Comparison of ENCODE assay signal across 1 cellular context in the genomic region with DNA sequence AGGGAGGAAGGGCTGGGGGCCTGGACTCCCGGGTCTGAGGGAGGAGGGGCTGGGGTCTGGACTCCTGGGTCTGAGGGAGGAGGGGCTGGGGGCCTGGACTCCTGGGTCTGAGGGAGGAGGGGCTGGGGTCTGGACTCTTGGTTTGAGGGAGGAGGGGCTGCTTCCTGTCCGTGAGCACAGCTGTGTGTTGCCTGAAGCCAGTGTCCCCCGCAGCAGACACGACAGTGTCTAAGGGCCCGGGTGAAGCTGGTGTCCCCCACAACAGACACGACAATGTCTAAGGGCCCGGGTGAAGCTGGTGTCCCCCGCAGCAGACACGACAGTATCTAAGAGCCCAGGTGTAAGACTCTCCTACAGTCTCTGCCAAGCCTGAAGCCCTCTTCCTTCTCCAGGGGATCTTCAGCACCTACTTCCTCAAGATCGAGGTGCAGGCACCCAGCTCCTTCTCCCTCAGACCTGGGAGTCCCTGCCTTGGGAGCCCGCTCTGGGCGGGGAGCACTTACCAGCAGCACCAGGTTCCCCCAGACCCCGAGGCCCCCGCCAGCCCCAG.
A peak's percentile ranks its signal among the peaks of the same experiment; 100 is the strongest.
TF ChIP-seq lines count a peak whose summit lies in the region.

No MANE protein-coding gene starts in this region.

TF ChIP-seq in K562, 482 proteins besides CTCF, POLR2A, EP300 and RAD21 (continued from another document):
- TF ChIP-seq, protein P1, sequence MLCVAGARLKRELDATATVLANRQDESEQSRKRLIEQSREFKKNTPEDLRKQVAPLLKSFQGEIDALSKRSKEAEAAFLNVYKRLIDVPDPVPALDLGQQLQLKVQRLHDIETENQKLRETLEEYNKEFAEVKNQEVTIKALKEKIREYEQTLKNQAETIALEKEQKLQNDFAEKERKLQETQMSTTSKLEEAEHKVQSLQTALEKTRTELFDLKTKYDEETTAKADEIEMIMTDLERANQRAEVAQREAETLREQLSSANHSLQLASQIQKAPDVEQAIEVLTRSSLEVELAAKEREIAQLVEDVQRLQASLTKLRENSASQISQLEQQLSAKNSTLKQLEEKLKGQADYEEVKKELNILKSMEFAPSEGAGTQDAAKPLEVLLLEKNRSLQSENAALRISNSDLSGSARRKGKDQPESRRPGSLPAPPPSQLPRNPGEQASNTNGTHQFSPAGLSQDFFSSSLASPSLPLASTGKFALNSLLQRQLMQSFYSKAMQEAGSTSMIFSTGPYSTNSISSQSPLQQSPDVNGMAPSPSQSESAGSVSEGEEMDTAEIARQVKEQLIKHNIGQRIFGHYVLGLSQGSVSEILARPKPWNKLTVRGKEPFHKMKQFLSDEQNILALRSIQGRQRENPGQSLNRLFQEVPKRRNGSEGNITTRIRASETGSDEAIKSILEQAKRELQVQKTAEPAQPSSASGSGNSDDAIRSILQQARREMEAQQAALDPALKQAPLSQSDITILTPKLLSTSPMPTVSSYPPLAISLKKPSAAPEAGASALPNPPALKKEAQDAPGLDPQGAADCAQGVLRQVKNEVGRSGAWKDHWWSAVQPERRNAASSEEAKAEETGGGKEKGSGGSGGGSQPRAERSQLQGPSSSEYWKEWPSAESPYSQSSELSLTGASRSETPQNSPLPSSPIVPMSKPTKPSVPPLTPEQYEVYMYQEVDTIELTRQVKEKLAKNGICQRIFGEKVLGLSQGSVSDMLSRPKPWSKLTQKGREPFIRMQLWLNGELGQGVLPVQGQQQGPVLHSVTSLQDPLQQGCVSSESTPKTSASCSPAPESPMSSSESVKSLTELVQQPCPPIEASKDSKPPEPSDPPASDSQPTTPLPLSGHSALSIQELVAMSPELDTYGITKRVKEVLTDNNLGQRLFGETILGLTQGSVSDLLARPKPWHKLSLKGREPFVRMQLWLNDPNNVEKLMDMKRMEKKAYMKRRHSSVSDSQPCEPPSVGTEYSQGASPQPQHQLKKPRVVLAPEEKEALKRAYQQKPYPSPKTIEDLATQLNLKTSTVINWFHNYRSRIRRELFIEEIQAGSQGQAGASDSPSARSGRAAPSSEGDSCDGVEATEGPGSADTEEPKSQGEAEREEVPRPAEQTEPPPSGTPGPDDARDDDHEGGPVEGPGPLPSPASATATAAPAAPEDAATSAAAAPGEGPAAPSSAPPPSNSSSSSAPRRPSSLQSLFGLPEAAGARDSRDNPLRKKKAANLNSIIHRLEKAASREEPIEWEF (CRISPR knock-in tag; IDR thresholded peaks at IDR 0.05), result no peak
- TF ChIP-seq SMAD4 (CRISPR knock-in tag; conservative IDR thresholded peaks at IDR 0.05), result no peak
- TF ChIP-seq, protein P2, sequence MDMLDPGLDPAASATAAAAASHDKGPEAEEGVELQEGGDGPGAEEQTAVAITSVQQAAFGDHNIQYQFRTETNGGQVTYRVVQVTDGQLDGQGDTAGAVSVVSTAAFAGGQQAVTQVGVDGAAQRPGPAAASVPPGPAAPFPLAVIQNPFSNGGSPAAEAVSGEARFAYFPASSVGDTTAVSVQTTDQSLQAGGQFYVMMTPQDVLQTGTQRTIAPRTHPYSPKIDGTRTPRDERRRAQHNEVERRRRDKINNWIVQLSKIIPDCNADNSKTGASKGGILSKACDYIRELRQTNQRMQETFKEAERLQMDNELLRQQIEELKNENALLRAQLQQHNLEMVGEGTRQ (CRISPR knock-in tag; IDR thresholded peaks at IDR 0.05), result no peak
- TF ChIP-seq GABPA (tag; conservative IDR thresholded peaks at IDR 0.05; ENCODE audit: low read depth), result peak; percentile 56; the same call in 1 of the 2 replicates
- no peak for TF ChIP-seq SRSF3 (IDR thresholded peaks at IDR 0.05; ENCODE audit: insufficient read depth, low read length)
- no peak for TF ChIP-seq ZFP30 (CRISPR knock-in tag; IDR thresholded peaks at IDR 0.05; ENCODE audit: borderline replicate concordance)
- no peak for TF ChIP-seq CEBPG (CRISPR knock-in tag; IDR thresholded peaks at IDR 0.05)
- no peak for TF ChIP-seq CEBPG (tag; conservative IDR thresholded peaks at IDR 0.05 in 1 of 2, IDR thresholded peaks at IDR 0.05 in 1 of 2)
- TF ChIP-seq ZNF586 (CRISPR knock-in tag; conservative IDR thresholded peaks at IDR 0.05), result no peak
- 0 out of 2 replicates have a peak, but pooled peaks have one; percentile 18 for TF ChIP-seq RBFOX2 (IDR thresholded peaks at IDR 0.05; ENCODE audit: low read depth, low read length)
- TF ChIP-seq, protein P3, sequence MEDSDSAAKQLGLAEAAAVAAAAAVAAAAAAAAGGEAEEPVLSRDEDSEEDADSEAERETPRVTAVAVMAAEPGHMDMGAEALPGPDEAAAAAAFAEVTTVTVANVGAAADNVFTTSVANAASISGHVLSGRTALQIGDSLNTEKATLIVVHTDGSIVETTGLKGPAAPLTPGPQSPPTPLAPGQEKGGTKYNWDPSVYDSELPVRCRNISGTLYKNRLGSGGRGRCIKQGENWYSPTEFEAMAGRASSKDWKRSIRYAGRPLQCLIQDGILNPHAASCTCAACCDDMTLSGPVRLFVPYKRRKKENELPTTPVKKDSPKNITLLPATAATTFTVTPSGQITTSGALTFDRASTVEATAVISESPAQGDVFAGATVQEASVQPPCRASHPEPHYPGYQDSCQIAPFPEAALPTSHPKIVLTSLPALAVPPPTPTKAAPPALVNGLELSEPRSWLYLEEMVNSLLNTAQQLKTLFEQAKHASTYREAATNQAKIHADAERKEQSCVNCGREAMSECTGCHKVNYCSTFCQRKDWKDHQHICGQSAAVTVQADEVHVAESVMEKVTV (CRISPR knock-in tag; IDR thresholded peaks at IDR 0.05), result no peak
- TF ChIP-seq, protein P4, sequence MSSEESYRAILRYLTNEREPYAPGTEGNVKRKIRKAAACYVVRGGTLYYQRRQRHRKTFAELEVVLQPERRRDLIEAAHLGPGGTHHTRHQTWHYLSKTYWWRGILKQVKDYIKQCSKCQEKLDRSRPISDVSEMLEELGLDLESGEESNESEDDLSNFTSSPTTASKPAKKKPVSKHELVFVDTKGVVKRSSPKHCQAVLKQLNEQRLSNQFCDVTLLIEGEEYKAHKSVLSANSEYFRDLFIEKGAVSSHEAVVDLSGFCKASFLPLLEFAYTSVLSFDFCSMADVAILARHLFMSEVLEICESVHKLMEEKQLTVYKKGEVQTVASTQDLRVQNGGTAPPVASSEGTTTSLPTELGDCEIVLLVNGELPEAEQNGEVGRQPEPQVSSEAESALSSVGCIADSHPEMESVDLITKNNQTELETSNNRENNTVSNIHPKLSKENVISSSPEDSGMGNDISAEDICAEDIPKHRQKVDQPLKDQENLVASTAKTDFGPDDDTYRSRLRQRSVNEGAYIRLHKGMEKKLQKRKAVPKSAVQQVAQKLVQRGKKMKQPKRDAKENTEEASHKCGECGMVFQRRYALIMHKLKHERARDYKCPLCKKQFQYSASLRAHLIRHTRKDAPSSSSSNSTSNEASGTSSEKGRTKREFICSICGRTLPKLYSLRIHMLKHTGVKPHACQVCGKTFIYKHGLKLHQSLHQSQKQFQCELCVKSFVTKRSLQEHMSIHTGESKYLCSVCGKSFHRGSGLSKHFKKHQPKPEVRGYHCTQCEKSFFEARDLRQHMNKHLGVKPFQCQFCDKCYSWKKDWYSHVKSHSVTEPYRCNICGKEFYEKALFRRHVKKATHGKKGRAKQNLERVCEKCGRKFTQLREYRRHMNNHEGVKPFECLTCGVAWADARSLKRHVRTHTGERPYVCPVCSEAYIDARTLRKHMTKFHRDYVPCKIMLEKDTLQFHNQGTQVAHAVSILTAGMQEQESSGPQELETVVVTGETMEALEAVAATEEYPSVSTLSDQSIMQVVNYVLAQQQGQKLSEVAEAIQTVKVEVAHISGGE (CRISPR knock-in tag; IDR thresholded peaks at IDR 0.05), result peak in 2 of 3 experiments; percentile 72 to 91; a peak in 4 of 6 replicates
